In genomic region chr7:83976302-83976701, GRCh38 we compare ENCODE assay signal across 8 cellular contexts.
A peak's percentile ranks its signal among the peaks of the same experiment; 100 is the strongest.
DNase-seq lines count a peak whose midpoint lies in the region; ATAC-seq and TF ChIP-seq lines count a peak whose summit lies in the region.

No MANE protein-coding gene starts in this region.

- H3K36me3 ChIP-seq in right lobe of liver: no peaks in the 10 kb centered on the region

- no peaks in the 10 kb centered on the region for H3K9me3 Mint-ChIP-seq in CD4-positive, alpha-beta T cell
- no peaks in the 10 kb centered on the region for H3K9me3 Mint-ChIP-seq in brain

- H3K4me3 ChIP-seq in right lobe of liver: no peak overlapping the region

- H3K36me3 Mint-ChIP-seq in CD4-positive, alpha-beta T cell (ENCODE audit: low read depth): no peaks in the 10 kb centered on the region
- peaks cover 12% of the 10 kb centered on the region for H3K36me3 Mint-ChIP-seq in brain

- peak; percentile 59 for ATAC-seq in CD4-positive, alpha-beta T cell (ENCODE audit: poor library complexity)
- peak; percentile 83 for ATAC-seq in GM18858 (IDR thresholded peaks at IDR 0.05; ENCODE audit: unreplicated experiment)
- peak; percentile 75 for ATAC-seq in HG02943 (IDR thresholded peaks at IDR 0.05; ENCODE audit: low read depth, unreplicated experiment)
- ATAC-seq in right lobe of liver: peak; percentile 42 to 72 (median 53)
- ATAC-seq in HG03439 (IDR thresholded peaks at IDR 0.05; ENCODE audit: unreplicated experiment): no peak

- no peak for TF ChIP-seq POLR2A in right lobe of liver (IDR thresholded peaks at IDR 0.05)

- POLR2A ChIA-PET in CD4-positive, alpha-beta T cell (lab: Charles Lee): no interaction called here

- no peaks in the 10 kb centered on the region for H3K4me1 ChIP-seq in right lobe of liver

- no peak for DNase-seq in CD4-positive, alpha-beta T cell
- DNase-seq in NCI-H2107 (lab: John Stamatoyannopoulos, UW): peak; percentile 39
- no peak for DNase-seq in right lobe of liver
- no peak for DNase-seq in NCI-H524 treated with DMSO at 0.1 percent for 48 hours (lab: John Stamatoyannopoulos, UW)

- no peaks in the 10 kb centered on the region for H3K27me3 Mint-ChIP-seq in CD4-positive, alpha-beta T cell
- H3K27me3 Mint-ChIP-seq in brain: no peaks in the 10 kb centered on the region

- H3K4me3 Mint-ChIP-seq in CD4-positive, alpha-beta T cell: no peak overlapping the region
- H3K4me3 Mint-ChIP-seq in brain: no peak overlapping the region

- CTCF ChIA-PET in CD4-positive, alpha-beta T cell (lab: Charles Lee): no interaction called here

- intact Hi-C loops in CD4-positive, alpha-beta T cell (cut with DNase I, micrococcal nuclease): loop anchor here (1.0 to 10.0 kb wide), 5 partner anchors 40 to 1578 kb away; no protein-coding TSS in a partner anchor
- intact Hi-C loops in right lobe of liver (cut with DNase I): no loop called here

- H3K27ac ChIP-seq in CD4-positive, alpha-beta T cell (ENCODE audit: low read depth, low read length): no peak overlapping the region
- H3K27ac ChIP-seq in right lobe of liver: no peak overlapping the region

- no peaks in the 10 kb centered on the region for H3K9me3 ChIP-seq in CD4-positive, alpha-beta T cell (ENCODE audit: control insufficient read depth, low read length)
- no peaks in the 10 kb centered on the region for H3K9me3 ChIP-seq in right lobe of liver

- peak; percentile 64 for TF ChIP-seq CTCF in CD4-positive, alpha-beta T cell (IDR thresholded peaks at IDR 0.05)
- TF ChIP-seq CTCF in brain (conservative IDR thresholded peaks at IDR 0.05) (peak; percentile 89 to 96), right lobe of liver (IDR thresholded peaks at IDR 0.05) (peak; percentile 55 to 67 (median 58))

- H3K4me1 Mint-ChIP-seq in CD4-positive, alpha-beta T cell (ENCODE audit: low read depth): peaks cover 4% of the 10 kb centered on the region
- no peaks in the 10 kb centered on the region for H3K4me1 Mint-ChIP-seq in brain

- no peaks in the 10 kb centered on the region for H3K27me3 ChIP-seq in CD4-positive, alpha-beta T cell (ENCODE audit: control insufficient read depth, insufficient read depth, low read length)
- no peaks in the 10 kb centered on the region for H3K27me3 ChIP-seq in right lobe of liver

- H3K27ac Mint-ChIP-seq in CD4-positive, alpha-beta T cell: no peak overlapping the region
- H3K27ac Mint-ChIP-seq in brain: peak overlapping the region in 2 of 5 experiments; percentile 29 to 63

Comparison
In these comparisons a context has a peak if more than half of its experiments do, and no peak if none do; other contexts are left out.
1. intact Hi-C loops: an anchor here in CD4-positive, alpha-beta T cell (1.0 to 10.0 kb wide); none called in right lobe of liver.